8 cellular contexts compared by ENCODE assay signal in the genomic region with DNA sequence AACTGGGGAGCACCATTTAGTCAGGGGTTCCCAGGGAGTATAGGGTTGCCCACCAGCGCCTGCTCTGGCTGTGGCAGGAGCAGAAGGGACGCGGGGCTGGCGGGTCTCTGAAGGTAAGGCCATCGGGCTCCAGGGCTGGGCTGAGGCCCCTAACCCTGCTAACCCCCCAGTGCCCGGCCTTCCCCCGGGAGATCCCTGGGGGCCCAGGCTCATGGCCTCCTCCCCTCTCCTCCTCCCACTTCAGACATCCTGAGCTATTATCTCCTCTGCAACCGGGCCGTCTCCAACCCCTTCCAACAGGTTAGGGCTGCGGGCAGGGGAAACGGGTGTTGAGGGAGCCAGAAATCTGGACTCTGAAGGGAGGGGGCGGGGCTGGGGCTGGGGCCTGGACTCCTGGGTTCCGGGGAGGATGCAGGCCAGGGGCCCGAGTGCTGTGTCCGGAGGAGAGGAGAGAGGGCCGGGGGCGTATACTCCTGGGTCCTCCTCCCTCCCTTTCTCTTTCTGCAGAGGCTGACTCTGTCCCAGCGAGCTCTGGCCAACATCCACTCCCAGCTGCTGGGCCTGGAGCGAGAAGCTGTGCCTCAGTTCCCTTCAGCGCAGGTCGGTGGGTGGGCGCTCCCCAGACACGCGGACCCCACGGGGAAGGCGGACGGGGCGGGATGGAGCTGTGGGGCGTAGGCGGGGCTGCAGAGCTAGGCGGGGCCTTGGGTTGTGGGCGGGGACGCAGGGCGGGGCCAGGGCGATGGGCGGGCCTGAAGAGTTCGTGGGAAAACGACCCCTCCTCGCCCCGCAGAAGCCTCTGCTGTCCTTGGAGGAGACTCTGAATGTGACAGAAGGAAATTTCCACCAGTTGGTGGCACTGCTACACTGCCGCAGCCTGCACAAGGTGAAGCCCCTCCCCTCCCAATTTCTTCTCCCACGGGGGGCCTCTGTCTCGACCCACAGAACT. TPM values are rescaled to one million over a fixed set of nuclear protein-coding genes. Genes with fewer than 3 reads are reported as not detected.
DNase-seq lines count a peak whose midpoint lies in the region; ATAC-seq, FAIRE-seq and TF ChIP-seq lines count a peak whose summit lies in the region.

No MANE protein-coding gene starts in this region.

- DNase-seq in GM19239 (ENCODE audit: insufficient read length, low spot score) (no peak), UCSD-AML1 (lab: John Stamatoyannopoulos, UW; ENCODE audit: unreplicated experiment) (peak; percentile 53), coronary artery (ENCODE audit: low spot score) (no peak), mesendoderm (peak; percentile 91)
- peak; percentile 69 for DNase-seq in stimulated activated naive CD8-positive, alpha-beta T cell treated with anti-CD3 and anti-CD28 coated beads, Interleukin-15, Interleukin-2, amounts not matched to agents 100 U/mL and 50 U/mL, for 24 hours

- H2BK5ac ChIP-seq in mesendoderm (ENCODE audit: low read length): no peak overlapping the region

- H3K4me3 ChIP-seq in ACC112 (ENCODE audit: low read depth, low read length): peak overlapping the region; percentile 57; the same call in 1 of the 2 replicates
- peak overlapping the region; percentile 53 for H3K4me3 ChIP-seq in coronary artery
- no peak overlapping the region for H3K4me3 ChIP-seq in mesendoderm (ENCODE audit: low read length)

- H3K27me3 ChIP-seq in ACC112 (ENCODE audit: insufficient read depth, low read length) (peaks cover 8% of the 10 kb centered on the region; the same call in 1 of the 2 replicates), mesendoderm (ENCODE audit: insufficient read depth, low read length, poor library complexity) (no peaks in the 10 kb centered on the region)

- no peaks in the 10 kb centered on the region for H3K79me1 ChIP-seq in mesendoderm (ENCODE audit: low read length)

- peak; percentile 11 for FAIRE-seq in GM19239 (lab: Jason Lieb, UNC)

- no peak overlapping the region for H3K27ac ChIP-seq in ACC112 (ENCODE audit: low read depth, low read length)
- H3K27ac ChIP-seq in coronary artery: no peak overlapping the region
- H3K27ac ChIP-seq in mesendoderm (ENCODE audit: low read depth, low read length): no peak overlapping the region

- H3K4me2 ChIP-seq in mesendoderm (ENCODE audit: low read length): peak overlapping the region; percentile 96

- no peak overlapping the region for H3K23ac ChIP-seq in mesendoderm (ENCODE audit: low read length)

- peak overlapping the region; percentile 81 for H3K56ac ChIP-seq in mesendoderm (ENCODE audit: low read length)

- no peaks in the 10 kb centered on the region for H3K4me1 ChIP-seq in ACC112 (ENCODE audit: control insufficient read depth, insufficient read depth, low read length, unreplicated experiment)
- no peaks in the 10 kb centered on the region for H3K4me1 ChIP-seq in mesendoderm (ENCODE audit: control insufficient read depth, low read depth, low read length)

- H2BK15ac ChIP-seq in mesendoderm (replicated peaks; ENCODE audit: low read depth): no peak overlapping the region

- H3K36me3 ChIP-seq in ACC112 (ENCODE audit: insufficient read depth, low read length) (no peaks in the 10 kb centered on the region), mesendoderm (ENCODE audit: control insufficient read depth, insufficient read depth, low read length) (no peaks in the 10 kb centered on the region)

- peak overlapping the region; percentile 30 for H3K9ac ChIP-seq in mesendoderm (ENCODE audit: low read length)

- H2AK5ac ChIP-seq in mesendoderm (ENCODE audit: low read length): no peak overlapping the region

- no CpG with 5 or more reads among the region's 43 CpGs for WGBS in mesendoderm (ENCODE audit: extremely low coverage, insufficient coverage, low lambda C conversion rate)

- H2BK120ac ChIP-seq in mesendoderm (ENCODE audit: low read depth, low read length): no peak overlapping the region

- no peak overlapping the region for H2AFZ ChIP-seq in ACC112 (ENCODE audit: low read length, unreplicated experiment)

- H3K79me2 ChIP-seq in ACC112 (ENCODE audit: control insufficient read depth, insufficient read depth, low read length, unreplicated experiment): no peaks in the 10 kb centered on the region
- H3K79me2 ChIP-seq in mesendoderm (ENCODE audit: control insufficient read depth, insufficient read depth, low read length): no peaks in the 10 kb centered on the region

- ATAC-seq in stimulated activated naive CD8-positive, alpha-beta T cell treated with anti-CD3 and anti-CD28 coated beads, Interleukin-15, Interleukin-2, amounts not matched to agents 100 U/mL and 50 U/mL, for 24 hours: peak; percentile 57
- no peak for ATAC-seq in HG02973 (IDR thresholded peaks at IDR 0.05; ENCODE audit: unreplicated experiment)
- ATAC-seq in GM19328 (IDR thresholded peaks at IDR 0.05; ENCODE audit: unreplicated experiment): no peak

- no peak for TF ChIP-seq CTCF in coronary artery (IDR thresholded peaks at IDR 0.05)

- H4K8ac ChIP-seq in mesendoderm (ENCODE audit: low read depth, low read length): no peak overlapping the region

- no peak overlapping the region for H4K5ac ChIP-seq in mesendoderm (ENCODE audit: low read length)

- H3K4ac ChIP-seq in mesendoderm (ENCODE audit: low read depth, low read length): no peak overlapping the region

- H3K18ac ChIP-seq in mesendoderm (ENCODE audit: low read length): no peak overlapping the region

RNA-seq across cellular contexts. Expression of a gene that starts 15.3 kb away (rescaled TPM):
- 3.2 TPM for polyA plus RNA-seq in mesendoderm (2013, experiment 1 of 2)
- 3.0 TPM for polyA plus RNA-seq in mesendoderm (2013, experiment 2 of 2)

RNA-seq across cellular contexts. Expression of a gene that starts 18.4 kb away (rescaled TPM):
- 54.1 TPM for polyA plus RNA-seq in mesendoderm (2013, experiment 1 of 2)
- 54.1 TPM for polyA plus RNA-seq in mesendoderm (2013, experiment 2 of 2)

RNA-seq across cellular contexts. Expression of a gene that starts 33.0 kb away (rescaled TPM):
- polyA plus RNA-seq in mesendoderm (2013, experiment 1 of 2): 0.72 TPM
- 0.88 TPM for polyA plus RNA-seq in mesendoderm (2013, experiment 2 of 2)

RNA-seq across cellular contexts. Expression of a gene that starts 42.5 kb away (rescaled TPM):
- polyA plus RNA-seq in mesendoderm (2013, experiment 1 of 2): 0.67 TPM
- polyA plus RNA-seq in mesendoderm (2013, experiment 2 of 2): 1.9 TPM

Comparison
In these comparisons a context has a peak if more than half of its experiments do, and no peak if none do; other contexts are left out.
1. DNase-seq: peak in UCSD-AML1 (single experiment), mesendoderm (single experiment) and stimulated activated naive CD8-positive, alpha-beta T cell treated with anti-CD3 and anti-CD28 coated beads, Interleukin-15, Interleukin-2, amounts not matched to agents 100 U/mL and 50 U/mL, for 24 hours (single experiment); none in GM19239 (single experiment) and coronary artery (single experiment).